Comparison of ENCODE assay signal across 28 cellular contexts in the genomic region with DNA sequence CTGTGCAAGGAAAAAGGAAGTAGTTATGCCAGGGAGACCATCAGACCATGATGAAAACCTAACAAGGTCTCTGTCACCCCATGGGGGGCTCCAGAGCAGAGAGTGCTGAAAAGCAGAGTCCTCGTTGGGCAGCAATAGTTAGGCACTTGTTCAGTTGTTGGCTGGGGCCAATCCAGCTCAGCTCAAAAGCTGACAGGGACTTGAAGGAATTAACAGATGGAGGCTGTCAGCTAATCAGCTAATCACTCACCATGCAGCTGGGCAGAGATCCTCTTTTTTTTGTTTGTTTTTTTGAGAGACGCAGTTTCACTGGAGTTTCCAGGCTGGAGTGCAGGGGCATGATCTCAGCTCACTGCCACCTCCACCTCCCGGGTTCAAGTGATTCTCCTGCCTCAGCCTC. TPM values are rescaled to one million over a fixed set of nuclear protein-coding genes. Genes with fewer than 3 reads are reported as not detected.
DNase-seq lines count a peak whose midpoint lies in the region; ATAC-seq and TF ChIP-seq lines count a peak whose summit lies in the region.
"Had no signal": no experiment of that assay in that cellular context is flagged by ENCODE, and none has a peak within 500 bp of the region (broad histone marks: within the 10 kb centered on the region; RNA-seq: fewer than 3 reads in every experiment).

No MANE protein-coding gene starts in this region.

- POLR2A ChIA-PET in CD4-positive, alpha-beta memory T cell (lab: Charles Lee; ENCODE audit: partially characterized antibody): no interaction called here
- POLR2A ChIA-PET in OCI-LY7 (lab: Charles Lee): interaction anchor here (1.9 kb wide), 1 partner anchor 10 kb away, joined by 14 read pairs; no protein-coding TSS in a partner anchor

- H3K4me1 ChIP-seq in lower lobe of right lung (peaks cover 17% of the 10 kb centered on the region), thoracic aorta (ENCODE audit: control insufficient read depth in 1 of 2, low read depth in 2 of 2) (peaks cover 16 to 22% of the 10 kb centered on the region in 2 donors), OCI-LY7 (ENCODE audit: insufficient read depth, low read length, poor library complexity, severe bottlenecking) (no peaks in the 10 kb centered on the region)
- H3K4me1 ChIP-seq in CD4-positive, alpha-beta memory T cell (ENCODE audit: insufficient read depth, low read length): no peaks in the 10 kb centered on the region
- H3K4me1 ChIP-seq: colonic mucosa, parathyroid adenoma had no signal

- CTCF ChIA-PET in CD4-positive, alpha-beta memory T cell (lab: Charles Lee; ENCODE audit: partially characterized antibody): interaction anchor here (0.5 to 13.9 kb wide), 4 partner anchors 28 to 1016 kb away, joined by 3 to 210 read pairs (median 65); a partner anchor contains a TSS
- CTCF ChIA-PET in OCI-LY7 (lab: Charles Lee; ENCODE audit: unreplicated experiment): no interaction called here

- no TSS peak for BruUV-seq in OCI-LY7 (replicated peaks; lab: Mats Ljungman, UMichigan)

- no peaks in the 10 kb centered on the region for H3K27me3 Mint-ChIP-seq in CD4-positive, alpha-beta memory T cell
- H3K27me3 Mint-ChIP-seq: memory B cell, naive B cell had no signal

- DNase-seq in NCI-H1694 treated with DMSO at 0.1 percent for 48 hours (lab: John Stamatoyannopoulos, UW) (peak; percentile 10), NCI-H1694 (lab: John Stamatoyannopoulos, UW) (no peak), WERI-Rb-1 (peak; percentile 85), lower lobe of right lung (no peak), thoracic aorta (ENCODE audit: low spot score) (no peak), OCI-LY7 (ENCODE audit: low spot score) (no peak)
- no peak for DNase-seq in activated naive CD4-positive, alpha-beta T cell treated with Interleukin-2 at 50 U/mL for 16 hours
- DNase-seq in CD4-positive, alpha-beta memory T cell: no peak
- DNase-seq: 8988T; activated CD4-positive, alpha-beta T cell treated with anti-CD3 and anti-CD28 coated beads, Interleukin-2, amount 50 U/mL, for 48 hours; activated CD4-positive, CD25-positive, alpha-beta regulatory T cell; activated CD8-positive, alpha-beta memory T cell treated with anti-CD3 and anti-CD28 coated beads, Interleukin-2, amount 50 U/mL, for 48 hours; activated effector memory CD4-positive, alpha-beta T cell treated with anti-CD3 and anti-CD28 coated beads, Interleukin-2, amount 50 U/mL, for 16 hours; AML-193; brain microvascular endothelial cell; colonic mucosa; COR-L47; kidney; naive B cell; NCI-H1105 treated with DMSO at 0.1 percent for 48 hours; NCI-H2081 treated with DMSO at 0.1 percent for 48 hours; NCI-H510A treated with DMSO at 0.1 percent for 48 hours; stimulated activated CD4-positive, alpha-beta T cell treated with anti-CD3 and anti-CD28 coated beads, Interleukin-2, amount 100 ng/mL, for 24 hours; trophoblast cell had no signal

- no peak overlapping the region for H3K4me2 ChIP-seq in OCI-LY7 (ENCODE audit: low read length)
- H3K4me2 ChIP-seq: GM23338 had no signal

- H4K20me1 ChIP-seq in OCI-LY7 (ENCODE audit: insufficient read depth, low read length): no peaks in the 10 kb centered on the region

- H3K4me3 Mint-ChIP-seq in CD4-positive, alpha-beta memory T cell: no peak overlapping the region
- H3K4me3 Mint-ChIP-seq: GM23338; memory B cell; naive B cell; stimulated activated effector memory CD8-positive, alpha-beta T cell treated with anti-CD3 and anti-CD28 coated beads, Interleukin-12 subunit alpha, Interleukin-12 subunit beta, amount 100 ng/mL, for 72 hours had no signal

- peaks cover 0 to 2% (median 0%) of the 10 kb centered on the region in 8 donors for H3K9me3 Mint-ChIP-seq in CD4-positive, alpha-beta memory T cell
- H3K9me3 Mint-ChIP-seq: memory B cell; naive B cell; stimulated activated effector memory CD8-positive, alpha-beta T cell treated with anti-CD3 and anti-CD28 coated beads, Interleukin-12 subunit alpha, Interleukin-12 subunit beta, amount 100 ng/mL, for 72 hours had no signal

- no peaks in the 10 kb centered on the region for H3K36me3 Mint-ChIP-seq in CD4-positive, alpha-beta memory T cell
- H3K36me3 Mint-ChIP-seq: memory B cell, naive B cell had no signal

- ATAC-seq in lower lobe of right lung (peak in 1 of 2 donors; percentile 37), thoracic aorta (ENCODE audit: insufficient number of reproducible peaks, low FRiP score, low read depth) (no peak)
- ATAC-seq: GM23338; stimulated activated effector memory CD8-positive, alpha-beta T cell treated with anti-CD3 and anti-CD28 coated beads, Interleukin-12 subunit alpha, Interleukin-12 subunit beta, amount 100 ng/mL, for 72 hours had no signal

- no peaks in the 10 kb centered on the region for H3K27me3 ChIP-seq in WERI-Rb-1 (ENCODE audit: insufficient read depth, low read depth, severe bottlenecking)
- H3K27me3 ChIP-seq in lower lobe of right lung (ENCODE audit: low read depth): no peaks in the 10 kb centered on the region
- H3K27me3 ChIP-seq in thoracic aorta (replicated peaks; ENCODE audit: insufficient read depth): no peaks in the 10 kb centered on the region
- H3K27me3 ChIP-seq in CD4-positive, alpha-beta memory T cell (ENCODE audit: insufficient read depth, low read length): no peaks in the 10 kb centered on the region
- H3K27me3 ChIP-seq: brain microvascular endothelial cell, colonic mucosa had no signal

- H3K9me3 ChIP-seq in WERI-Rb-1 (ENCODE audit: severe bottlenecking) (no peaks in the 10 kb centered on the region), lower lobe of right lung (no peaks in the 10 kb centered on the region), thoracic aorta (no peaks in the 10 kb centered on the region), OCI-LY7 (ENCODE audit: low read length) (peaks cover 3% of the 10 kb centered on the region; the same call in 1 of the 2 replicates)
- no peaks in the 10 kb centered on the region for H3K9me3 ChIP-seq in CD4-positive, alpha-beta memory T cell (ENCODE audit: control insufficient read depth in 1 of 2, low read length in 2 of 2)
- H3K9me3 ChIP-seq: colonic mucosa had no signal

- H3K9me2 ChIP-seq in OCI-LY7 (ENCODE audit: insufficient read depth, low read length): no peaks in the 10 kb centered on the region

- H3K36me3 ChIP-seq in WERI-Rb-1 (peaks cover 45% of the 10 kb centered on the region), lower lobe of right lung (no peaks in the 10 kb centered on the region), thoracic aorta (no peaks in the 10 kb centered on the region), OCI-LY7 (ENCODE audit: insufficient read depth, low read length) (peaks cover 91% of the 10 kb centered on the region)
- no peaks in the 10 kb centered on the region for H3K36me3 ChIP-seq in CD4-positive, alpha-beta memory T cell (ENCODE audit: insufficient read depth, low read length)
- H3K36me3 ChIP-seq: colonic mucosa had no signal

- H3K27ac Mint-ChIP-seq in CD4-positive, alpha-beta memory T cell: no peak overlapping the region
- H3K27ac Mint-ChIP-seq: GM23338; memory B cell; stimulated activated effector memory CD8-positive, alpha-beta T cell treated with anti-CD3 and anti-CD28 coated beads, Interleukin-12 subunit alpha, Interleukin-12 subunit beta, amount 100 ng/mL, for 72 hours had no signal

- H3K79me2 ChIP-seq in OCI-LY7 (ENCODE audit: insufficient read depth, low read depth, low read length): no peaks in the 10 kb centered on the region
- H3K79me2 ChIP-seq: parathyroid adenoma had no signal

- peak overlapping the region; percentile 85 for H3K27ac ChIP-seq in WERI-Rb-1
- peak overlapping the region; percentile 65 for H3K27ac ChIP-seq in lower lobe of right lung
- peak overlapping the region; percentile 79 to 83 for H3K27ac ChIP-seq in thoracic aorta
- no peak overlapping the region for H3K27ac ChIP-seq in CD4-positive, alpha-beta memory T cell (ENCODE audit: low read depth, low read length)
- H3K27ac ChIP-seq in OCI-LY7 (ENCODE audit: low read depth, low read length, poor library complexity, severe bottlenecking): no peak overlapping the region
- H3K27ac ChIP-seq: brain microvascular endothelial cell, colonic mucosa, parathyroid adenoma had no signal

- TF ChIP-seq CTCF in WERI-Rb-1 (IDR thresholded peaks at IDR 0.05; ENCODE audit: low read depth, low read length): no peak
- no peak for TF ChIP-seq CTCF in lower lobe of right lung (IDR thresholded peaks at IDR 0.05)
- TF ChIP-seq CTCF in thoracic aorta (IDR thresholded peaks at IDR 0.05): no peak
- no peak for TF ChIP-seq CTCF in OCI-LY7 (conservative IDR thresholded peaks at IDR 0.05; ENCODE audit: low read length)

- H2AFZ ChIP-seq in OCI-LY7 (ENCODE audit: low read length): no peak overlapping the region
- H2AFZ ChIP-seq: GM23338, parathyroid adenoma had no signal

- H3K4me3 ChIP-seq in WERI-Rb-1 (ENCODE audit: low read depth, low read length) (no peak overlapping the region), lower lobe of right lung (no peak overlapping the region), thoracic aorta (no peak overlapping the region), OCI-LY7 (ENCODE audit: low read depth, low read length, poor library complexity, severe bottlenecking) (no peak overlapping the region)
- no peak overlapping the region for H3K4me3 ChIP-seq in CD4-positive, alpha-beta memory T cell (ENCODE audit: low read length in 2 of 2)
- H3K4me3 ChIP-seq: colonic mucosa, GM23338 had no signal

- intact Hi-C loops in lower lobe of right lung (cut with DNase I) (no loop called here), OCI-LY7 (cut with micrococcal nuclease; ENCODE audit: unreplicated experiment) (no loop called here)
- intact Hi-C loops in CD4-positive, alpha-beta memory T cell (cut with micrococcal nuclease): no loop called here

- H3K4me1 Mint-ChIP-seq in CD4-positive, alpha-beta memory T cell: peaks cover 0 to 8% (median 4%) of the 10 kb centered on the region in 4 donors
- H3K4me1 Mint-ChIP-seq: stimulated activated effector memory CD8-positive, alpha-beta T cell treated with anti-CD3 and anti-CD28 coated beads, Interleukin-12 subunit alpha, Interleukin-12 subunit beta, amount 100 ng/mL, for 72 hours had no signal

RNA-seq across cellular contexts. Expression of a gene that starts 18.1 kb away (rescaled TPM):
- total RNA-seq in lower lobe of right lung (1.4 TPM), thoracic aorta (1 to 10 TPM in 1 of 2 donors, not detected in 1; 5.1 TPM), OCI-LY7 (2022) (68.3 and 75.2 TPM in 2 replicates)
- total RNA-seq in CD4-positive, alpha-beta memory T cell: under 1 TPM; 0.17 to 0.30 TPM
- under 1 TPM; 0.36 to 0.69 TPM for polyA plus RNA-seq in CD4-positive, alpha-beta memory T cell
- 64.5 and 83.0 TPM in 2 replicates for total RNA-seq in OCI-LY7 (2014; rRNA removed; shearing (Covaris generic))

RNA-seq across cellular contexts. Expression of a gene that starts 32.4 kb away (rescaled TPM):
- 127 TPM for total RNA-seq in lower lobe of right lung
- 100 to 1,000 TPM; 132 to 138 TPM for total RNA-seq in thoracic aorta
- 1 to 10 TPM; 1.2 to 2.2 TPM for total RNA-seq in CD4-positive, alpha-beta memory T cell
- not detected for polyA plus RNA-seq in CD4-positive, alpha-beta memory T cell
- not detected in 2 replicates for total RNA-seq in OCI-LY7 (2014; rRNA removed; shearing (Covaris generic))
- 0.30 and 0.42 TPM in 2 replicates for total RNA-seq in OCI-LY7 (2022)

RNA-seq across cellular contexts. Expression of a gene that starts 52.0 kb away (rescaled TPM):
- total RNA-seq in lower lobe of right lung (13.7 TPM), thoracic aorta (1 to 10 TPM in 1 of 2 donors, not detected in 1; 1.3 TPM), OCI-LY7 (2022) (not detected in 2 replicates)
- total RNA-seq in CD4-positive, alpha-beta memory T cell: not detected
- not detected for polyA plus RNA-seq in CD4-positive, alpha-beta memory T cell
- total RNA-seq in OCI-LY7 (2014; rRNA removed; shearing (Covaris generic)): not detected in 2 replicates
- total RNA-seq: GM23338 had no signal

Comparison
In these comparisons a context has a peak if more than half of its experiments do, and no peak if none do; other contexts are left out.
1. DNase-seq: peak in NCI-H1694 treated with DMSO at 0.1 percent for 48 hours (single experiment) and WERI-Rb-1 (single experiment); none in NCI-H1694 (single experiment), lower lobe of right lung (single experiment), thoracic aorta (single experiment), activated naive CD4-positive, alpha-beta T cell treated with Interleukin-2 at 50 U/mL for 16 hours (single experiment), CD4-positive, alpha-beta memory T cell (0 of 5) and OCI-LY7 (single experiment).
2. H3K27ac ChIP-seq: peak in WERI-Rb-1 (single experiment), lower lobe of right lung (single experiment) and thoracic aorta (2 of 2); none in CD4-positive, alpha-beta memory T cell (single experiment) and OCI-LY7 (single experiment).
3. RNA of a gene that starts 18.1 kb away (total RNA-seq): 64.5 to 83.0 TPM in OCI-LY7; 5.1 TPM in thoracic aorta, 1.4 TPM in lower lobe of right lung (single experiment) and 0.17 to 0.30 TPM in CD4-positive, alpha-beta memory T cell; every median in the first group is over 10 times any median in the second.
4. RNA of a gene that starts 32.4 kb away (total RNA-seq): 132 to 138 TPM in thoracic aorta and 127 TPM in lower lobe of right lung (single experiment); 1.2 to 2.2 TPM in CD4-positive, alpha-beta memory T cell and 0.30 to 0.42 TPM in OCI-LY7; every median in the first group is over 10 times any median in the second.